8 cellular contexts compared by ENCODE assay signal in genomic region chr19:506404-507285, GRCh38. TPM values are rescaled to one million over a fixed set of nuclear protein-coding genes. Genes with fewer than 3 reads are reported as not detected.
DNase-seq lines count a peak whose midpoint lies in the region; TF ChIP-seq lines count a peak whose summit lies in the region.

No MANE protein-coding gene starts in this region.

- peak overlapping the region; percentile 100 for H3K27ac Mint-ChIP-seq in HFFc6
- H3K27ac Mint-ChIP-seq in activated naive CD4-positive, alpha-beta T cell treated with anti-CD3 and anti-CD28 coated beads, Interleukin-2, amount 10 ng/mL, durations not matched to agents 7 days and 5 days: peak overlapping the region; percentile 98

- peaks cover 26% of the 10 kb centered on the region for H3K4me1 Mint-ChIP-seq in HFFc6 (ENCODE audit: low read depth)
- H3K4me1 Mint-ChIP-seq in activated naive CD4-positive, alpha-beta T cell treated with anti-CD3 and anti-CD28 coated beads, Interleukin-2, amount 10 ng/mL, durations not matched to agents 7 days and 5 days: peaks cover 51% of the 10 kb centered on the region

- H3K27me3 Mint-ChIP-seq in HFFc6 (ENCODE audit: insufficient read depth): peaks cover 2% of the 10 kb centered on the region; the same call in 1 of the 2 replicates
- peaks cover 4% of the 10 kb centered on the region for H3K27me3 Mint-ChIP-seq in activated naive CD4-positive, alpha-beta T cell treated with anti-CD3 and anti-CD28 coated beads, Interleukin-2, amount 10 ng/mL, durations not matched to agents 7 days and 5 days

- peak; percentile 92 for TF ChIP-seq CTCF in GM10248 (IDR thresholded peaks at IDR 0.05; ENCODE audit: control extremely low read depth, extremely low read depth, low read depth, missing control alignments)
- peak; percentile 96 for TF ChIP-seq CTCF in HFFc6 (IDR thresholded peaks at IDR 0.05)

- POLR2A ChIA-PET in GM10248 (lab: Yijun Ruan, JAX): interaction anchor here (1.1 kb wide), 2 partner anchors 18 to 25 kb away, joined by 10 to 11 read pairs; partner anchors contain the start of gene CDC34

- no peaks in the 10 kb centered on the region for H3K9me3 Mint-ChIP-seq in HFFc6
- H3K9me3 Mint-ChIP-seq in activated naive CD4-positive, alpha-beta T cell treated with anti-CD3 and anti-CD28 coated beads, Interleukin-2, amount 10 ng/mL, durations not matched to agents 7 days and 5 days: peaks cover 3% of the 10 kb centered on the region

- DNase-seq in GM10248 (ENCODE audit: extremely low spot score) (peak; percentile 98), HFFc6 (peak; percentile 100), MV-4-11 (lab: John Stamatoyannopoulos, UW) (peak; percentile 100), SK-MEL-5 (ENCODE audit: low read depth, low spot score) (peak; percentile 99), germinal center (ENCODE audit: low spot score) (peak; percentile 97), non-pigmented ciliary epithelial cell (ENCODE audit: low read depth) (peak; percentile 99), superior temporal gyrus (ENCODE audit: extremely low spot score) (peak; percentile 100)
- peak; percentile 96 for DNase-seq in activated naive CD4-positive, alpha-beta T cell treated with anti-CD3 and anti-CD28 coated beads, Interleukin-2, amount 10 ng/mL, durations not matched to agents 7 days and 5 days

- CTCF ChIA-PET in GM10248 (lab: Yijun Ruan, JAX): interaction anchor here (0.7 to 2.9 kb wide), 24 partner anchors 9 to 259 kb away, joined by 3 to 18 read pairs (median 3); partner anchors contain the start of genes CDC34, MADCAM1 and MIER2
- CTCF ChIA-PET in activated naive CD4-positive, alpha-beta T cell treated with anti-CD3 and anti-CD28 coated beads, Interleukin-2, amount 10 ng/mL, durations not matched to agents 7 days and 5 days (lab: Charles Lee): interaction anchor here (0.7 to 3.5 kb wide), 9 partner anchors 12 to 211 kb away, joined by 3 to 18 read pairs (median 4); partner anchors contain the start of genes CDC34 and MADCAM1

- H3K4me3 Mint-ChIP-seq in HFFc6: peak overlapping the region; percentile 93
- H3K4me3 Mint-ChIP-seq in activated naive CD4-positive, alpha-beta T cell treated with anti-CD3 and anti-CD28 coated beads, Interleukin-2, amount 10 ng/mL, durations not matched to agents 7 days and 5 days: peak overlapping the region; percentile 90

- H3K36me3 Mint-ChIP-seq in HFFc6 (ENCODE audit: low read depth): no peaks in the 10 kb centered on the region
- peaks cover 7% of the 10 kb centered on the region for H3K36me3 Mint-ChIP-seq in activated naive CD4-positive, alpha-beta T cell treated with anti-CD3 and anti-CD28 coated beads, Interleukin-2, amount 10 ng/mL, durations not matched to agents 7 days and 5 days

- in situ Hi-C loops in SK-MEL-5 (cut with HindIII; ENCODE audit: low pct_unique_long_range_greater_than_20kb, low sequenced_read_pairs): no loop called here

RNA-seq across cellular contexts. Expression of gene TPGS1, which starts 0.7 kb away (rescaled TPM):
- total RNA-seq in HFFc6 (2021; fragmentation: NEBNext Ultra II Directional; extraction: Animal tissue kit (Norgen Biotek cat#: 25700)): 10 to 100 TPM; 20.2 to 24.7 (median 21.1) TPM
- total RNA-seq in SK-MEL-5 (2014; rRNA removed; shearing (Covaris generic)): 19.5 and 26.4 TPM in 2 replicates
- polyA plus RNA-seq in SK-MEL-5 (2015; cell fraction: cytosol; rRNA removed): 27.9 and 30.2 TPM in 2 replicates
- 2.1 and 4.7 TPM in 2 replicates for polyA plus RNA-seq in SK-MEL-5 (2015; cell fraction: nucleus; rRNA removed)

RNA-seq across cellular contexts. Expression of gene MADCAM1, which starts 10.4 kb away (rescaled TPM):
- total RNA-seq in HFFc6 (2021; fragmentation: NEBNext Ultra II Directional; extraction: Animal tissue kit (Norgen Biotek cat#: 25700)): under 1 TPM; 0.11 to 0.47 (median 0.21) TPM
- total RNA-seq in SK-MEL-5 (2014; rRNA removed; shearing (Covaris generic)): not detected in 2 replicates
- polyA plus RNA-seq in SK-MEL-5 (2015; cell fraction: cytosol; rRNA removed): 0.15 TPM in 1 of 2 replicates, not detected in the other
- polyA plus RNA-seq in SK-MEL-5 (2015; cell fraction: nucleus; rRNA removed): not detected in 2 replicates

RNA-seq across cellular contexts. Expression of gene CDC34, which starts 24.9 kb away (rescaled TPM):
- total RNA-seq in HFFc6 (2021; fragmentation: NEBNext Ultra II Directional; extraction: Animal tissue kit (Norgen Biotek cat#: 25700)): 10 to 100 TPM; 63.8 to 79.9 (median 64.6) TPM
- total RNA-seq in SK-MEL-5 (2014; rRNA removed; shearing (Covaris generic)): 51.0 and 52.7 TPM in 2 replicates
- 47.1 and 54.5 TPM in 2 replicates for polyA plus RNA-seq in SK-MEL-5 (2015; cell fraction: cytosol; rRNA removed)
- 26.9 and 40.9 TPM in 2 replicates for polyA plus RNA-seq in SK-MEL-5 (2015; cell fraction: nucleus; rRNA removed)

RNA-seq across cellular contexts. Expression of gene GZMM, which starts 37.2 kb away (rescaled TPM):
- total RNA-seq in HFFc6 (2021; fragmentation: NEBNext Ultra II Directional; extraction: Animal tissue kit (Norgen Biotek cat#: 25700)): under 1 TPM in 1 of 6 experiments, not detected in 5; 0.24 TPM
- total RNA-seq in SK-MEL-5 (2014; rRNA removed; shearing (Covaris generic)): 0.21 and 1.1 TPM in 2 replicates
- 0.10 and 0.77 TPM in 2 replicates for polyA plus RNA-seq in SK-MEL-5 (2015; cell fraction: cytosol; rRNA removed)
- 0.75 TPM in 1 of 2 replicates, not detected in the other for polyA plus RNA-seq in SK-MEL-5 (2015; cell fraction: nucleus; rRNA removed)

RNA-seq across cellular contexts. Expression of gene SHC2, which starts 45.8 kb away (rescaled TPM):
- not detected for total RNA-seq in HFFc6 (2021; fragmentation: NEBNext Ultra II Directional; extraction: Animal tissue kit (Norgen Biotek cat#: 25700))
- 6.7 and 7.0 TPM in 2 replicates for total RNA-seq in SK-MEL-5 (2014; rRNA removed; shearing (Covaris generic))
- 11.2 and 13.5 TPM in 2 replicates for polyA plus RNA-seq in SK-MEL-5 (2015; cell fraction: cytosol; rRNA removed)
- polyA plus RNA-seq in SK-MEL-5 (2015; cell fraction: nucleus; rRNA removed): 141 and 145 TPM in 2 replicates

Comparison
In these comparisons a context has a peak if more than half of its experiments do, and no peak if none do; other contexts are left out.
1. Peak in every context shown above with its lines: DNase-seq.